ENCODE assay signal across 24 cellular contexts in the genomic region with DNA sequence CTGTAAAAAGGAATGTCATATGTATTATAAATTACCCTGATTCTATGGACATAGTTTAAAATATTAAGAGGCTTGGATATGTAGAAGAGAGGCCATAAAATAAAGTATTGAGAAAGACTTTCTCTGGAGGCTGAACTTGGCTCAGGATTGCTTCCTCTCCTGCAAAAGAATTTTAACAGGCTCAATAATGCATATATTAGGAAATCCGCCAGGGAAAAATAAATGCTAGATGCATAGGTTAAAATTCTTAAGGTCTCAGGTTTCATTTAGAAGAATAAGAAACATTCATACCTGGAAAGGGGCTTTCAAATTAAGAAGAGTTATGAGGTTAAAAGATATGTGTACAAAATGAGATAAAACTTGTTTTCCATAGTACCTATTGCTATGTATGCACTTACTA.
"Had no signal": no experiment of that assay in that cellular context is flagged by ENCODE, and none has a peak within 500 bp of the region (broad histone marks: within the 10 kb centered on the region; RNA-seq: fewer than 3 reads in every experiment).

No MANE protein-coding gene starts in this region.

- H3K27me3 Mint-ChIP-seq: dendritic cell treated with granulocyte-macrophage colony-stimulating factor and Interleukin-4, amounts not matched to agents 40 ng/mL and 50 ng/mL, for 4 days had no signal

- H3K27ac ChIP-seq: colonic mucosa, coronary artery, dorsolateral prefrontal cortex, epithelial cell of prostate, esophagus muscularis mucosa, esophagus squamous epithelium, foreskin keratinocyte, gastrocnemius medialis, gastroesophageal sphincter, heart left ventricle, heart right ventricle had no signal

- H3K9me3 ChIP-seq: colonic mucosa, esophagus muscularis mucosa, esophagus squamous epithelium, gastrocnemius medialis, gastroesophageal sphincter, heart left ventricle had no signal

- H3K4me1 ChIP-seq: colonic mucosa, esophagus muscularis mucosa, esophagus squamous epithelium, foreskin keratinocyte, gastrocnemius medialis, gastroesophageal sphincter, heart left ventricle, heart right ventricle had no signal

- ATAC-seq: effector memory CD8-positive, alpha-beta T cell; esophagus mucosa; foreskin keratinocyte; gastrocnemius medialis; gastroesophageal sphincter; heart left ventricle; heart right ventricle had no signal

- H3K36me3 ChIP-seq: colonic mucosa, esophagus muscularis mucosa, esophagus squamous epithelium, gastrocnemius medialis, gastroesophageal sphincter, heart left ventricle, heart right ventricle had no signal

- DNase-seq: colonic mucosa; cortex of kidney; dermis blood vessel endothelial cell; dorsolateral prefrontal cortex; effector CD4-positive, alpha-beta T cell; effector CD8-positive, alpha-beta T cell; effector memory CD4-positive, alpha-beta T cell; effector memory CD8-positive, alpha-beta T cell; endodermal cell; erythroblast; esophagus squamous epithelium; foreskin fibroblast; foreskin keratinocyte; foreskin melanocyte; gastrocnemius medialis; glutamatergic neuron; heart right ventricle had no signal

- H3K27me3 ChIP-seq: colonic mucosa, dorsolateral prefrontal cortex, esophagus muscularis mucosa, esophagus squamous epithelium, foreskin keratinocyte, gastrocnemius medialis, gastroesophageal sphincter, heart left ventricle, heart right ventricle had no signal

- H3K4me3 ChIP-seq: colonic mucosa, coronary artery, dorsolateral prefrontal cortex, esophagus muscularis mucosa, esophagus squamous epithelium, gastrocnemius medialis, gastroesophageal sphincter, heart left ventricle, heart right ventricle had no signal

- H3K4me3 Mint-ChIP-seq: dendritic cell treated with granulocyte-macrophage colony-stimulating factor and Interleukin-4, amounts not matched to agents 40 ng/mL and 50 ng/mL, for 4 days; effector memory CD8-positive, alpha-beta T cell; endodermal cell had no signal

- H3K9me3 Mint-ChIP-seq: dendritic cell treated with granulocyte-macrophage colony-stimulating factor and Interleukin-4, amounts not matched to agents 40 ng/mL and 50 ng/mL, for 4 days; effector memory CD8-positive, alpha-beta T cell; endodermal cell had no signal

- H3K27ac Mint-ChIP-seq: dendritic cell treated with granulocyte-macrophage colony-stimulating factor and Interleukin-4, amounts not matched to agents 40 ng/mL and 50 ng/mL, for 4 days; effector memory CD8-positive, alpha-beta T cell; endodermal cell had no signal
